In the genomic region with DNA sequence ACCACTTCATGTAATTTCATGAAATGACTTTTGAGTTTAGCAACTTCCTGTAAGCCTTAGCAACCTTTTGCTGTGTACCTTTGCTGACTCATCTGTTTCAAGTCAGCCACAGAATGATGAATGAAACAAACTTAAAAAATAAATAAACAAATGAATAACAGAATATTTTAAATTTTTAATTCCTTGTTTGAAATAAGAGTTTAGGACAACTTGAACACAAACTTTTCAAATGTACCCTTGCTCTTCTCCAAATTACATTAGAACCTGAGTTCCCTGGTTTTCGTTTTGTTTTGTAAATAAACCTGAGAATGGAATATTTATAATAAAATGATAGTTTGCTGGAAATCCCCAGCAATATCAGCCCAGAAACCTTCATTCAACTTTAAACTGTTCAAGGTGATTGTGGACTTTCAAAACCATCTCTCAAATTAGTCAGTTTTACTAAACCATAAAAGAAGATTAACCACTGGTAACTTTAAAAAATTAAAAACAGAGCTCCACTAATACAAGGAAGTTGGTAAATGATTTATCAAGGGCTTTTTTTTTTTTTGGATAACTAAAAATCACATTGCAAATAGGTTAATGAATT, we compare ENCODE assay signal across 8 cellular contexts. TPM values are rescaled to one million over a fixed set of nuclear protein-coding genes. Genes with fewer than 3 reads are reported as not detected.
DNase-seq lines count a peak whose midpoint lies in the region; ATAC-seq and TF ChIP-seq lines count a peak whose summit lies in the region.

No MANE protein-coding gene starts in this region.

- TF ChIP-seq CTCF in BE2C (IDR thresholded peaks at IDR 0.05; ENCODE audit: low read depth, low read length) (no peak), esophagus squamous epithelium (IDR thresholded peaks at IDR 0.05) (no peak)

- peaks cover 5% of the 10 kb centered on the region; the same call in 1 of the 2 replicates for H3K27me3 ChIP-seq in BE2C
- no peaks in the 10 kb centered on the region for H3K27me3 ChIP-seq in esophagus squamous epithelium

- H3K27ac Mint-ChIP-seq in activated T-helper 1 cell treated with anti-CD3 and anti-CD28 coated beads, Interleukin-12 subunit alpha, Interleukin-12 subunit beta, Interleukin-2, Interleukin-4 antibody, amounts not matched to agents 30 ng/mL and 10 ng/mL and 1 ng/mL, durations not matched to agents 14 hours and 24 hours and 36 hours = peak overlapping the region; percentile 79
- peak overlapping the region in 1 of 2 donors; percentile 75 for H3K27ac Mint-ChIP-seq in natural killer cell treated with Interleukin-12 subunit alpha and Interleukin-12 subunit beta and Interleukin-15 and Interleukin-18, amount 100 ng/mL, for 72 hours

- no peaks in the 10 kb centered on the region for H3K27me3 Mint-ChIP-seq in activated T-helper 1 cell treated with anti-CD3 and anti-CD28 coated beads, Interleukin-12 subunit alpha, Interleukin-12 subunit beta, Interleukin-2, Interleukin-4 antibody, amounts not matched to agents 30 ng/mL and 10 ng/mL and 1 ng/mL, durations not matched to agents 14 hours and 24 hours and 36 hours (ENCODE audit: insufficient read depth)
- peaks cover 0 to 28% of the 10 kb centered on the region in 2 donors for H3K27me3 Mint-ChIP-seq in natural killer cell treated with Interleukin-12 subunit alpha and Interleukin-12 subunit beta and Interleukin-15 and Interleukin-18, amount 100 ng/mL, for 72 hours

- no peaks in the 10 kb centered on the region for H3K9me3 Mint-ChIP-seq in activated T-helper 1 cell treated with anti-CD3 and anti-CD28 coated beads, Interleukin-12 subunit alpha, Interleukin-12 subunit beta, Interleukin-2, Interleukin-4 antibody, amounts not matched to agents 30 ng/mL and 10 ng/mL and 1 ng/mL, durations not matched to agents 14 hours and 24 hours and 36 hours
- H3K9me3 Mint-ChIP-seq in natural killer cell treated with Interleukin-12 subunit alpha and Interleukin-12 subunit beta and Interleukin-15 and Interleukin-18, amount 100 ng/mL, for 72 hours = no peaks in the 10 kb centered on the region

- H3K4me3 Mint-ChIP-seq in activated T-helper 1 cell treated with anti-CD3 and anti-CD28 coated beads, Interleukin-12 subunit alpha, Interleukin-12 subunit beta, Interleukin-2, Interleukin-4 antibody, amounts not matched to agents 30 ng/mL and 10 ng/mL and 1 ng/mL, durations not matched to agents 14 hours and 24 hours and 36 hours = no peak overlapping the region
- peak overlapping the region; percentile 57 for H3K4me3 Mint-ChIP-seq in natural killer cell treated with Interleukin-12 subunit alpha and Interleukin-12 subunit beta and Interleukin-15 and Interleukin-18, amount 100 ng/mL, for 72 hours

- H3K4me1 ChIP-seq in BE2C = no peaks in the 10 kb centered on the region
- H3K4me1 ChIP-seq in esophagus squamous epithelium = peaks cover 21 to 66% (median 29%) of the 10 kb centered on the region in 3 donors

- no peaks in the 10 kb centered on the region for H3K36me3 ChIP-seq in BE2C
- peaks cover 0 to 7% (median 0%) of the 10 kb centered on the region in 3 donors for H3K36me3 ChIP-seq in esophagus squamous epithelium

- no peaks in the 10 kb centered on the region for H3K9me3 ChIP-seq in BE2C
- no peaks in the 10 kb centered on the region for H3K9me3 ChIP-seq in esophagus squamous epithelium

- peaks cover 18% of the 10 kb centered on the region for H3K36me3 Mint-ChIP-seq in activated T-helper 1 cell treated with anti-CD3 and anti-CD28 coated beads, Interleukin-12 subunit alpha, Interleukin-12 subunit beta, Interleukin-2, Interleukin-4 antibody, amounts not matched to agents 30 ng/mL and 10 ng/mL and 1 ng/mL, durations not matched to agents 14 hours and 24 hours and 36 hours (ENCODE audit: low read depth)
- no peaks in the 10 kb centered on the region for H3K36me3 Mint-ChIP-seq in natural killer cell treated with Interleukin-12 subunit alpha and Interleukin-12 subunit beta and Interleukin-15 and Interleukin-18, amount 100 ng/mL, for 72 hours

- ATAC-seq in GM18508 (IDR thresholded peaks at IDR 0.05; ENCODE audit: insufficient read depth, unreplicated experiment) (peak; percentile 89), GM21786 (IDR thresholded peaks at IDR 0.05; ENCODE audit: unreplicated experiment) (peak; percentile 81)
- ATAC-seq in natural killer cell treated with Interleukin-12 subunit alpha and Interleukin-12 subunit beta and Interleukin-15 and Interleukin-18, amount 100 ng/mL, for 72 hours = peak; percentile 80 to 91

- intact Hi-C loops in activated T-helper 1 cell treated with anti-CD3 and anti-CD28 coated beads, Interleukin-12 subunit alpha, Interleukin-12 subunit beta, Interleukin-2, Interleukin-4 antibody, amounts not matched to agents 30 ng/mL and 10 ng/mL and 1 ng/mL, durations not matched to agents 14 hours and 24 hours and 36 hours (cut with micrococcal nuclease) = loop anchor here (1.0 to 10.0 kb wide), 5 partner anchors 10 to 1863 kb away; a partner anchor contains a TSS
- intact Hi-C loops in esophagus squamous epithelium (cut with DNase I) = no loop called here

- no peak overlapping the region for H3K4me3 ChIP-seq in BE2C (ENCODE audit: low read depth, low read length)
- H3K4me3 ChIP-seq in esophagus squamous epithelium = no peak overlapping the region

- H3K27ac ChIP-seq in esophagus squamous epithelium = peak overlapping the region in 2 of 4 donors; percentile 50 to 72

- 21 to 41% methylated on average over 1 of the region's 1 CpG for WGBS in esophagus squamous epithelium, 2 donors

- peak; percentile 40 for DNase-seq in KBM-7
- peak; percentile 27 for DNase-seq in activated T-helper 1 cell treated with anti-CD3 and anti-CD28 coated beads, Interleukin-12 subunit alpha, Interleukin-12 subunit beta, Interleukin-2, Interleukin-4 antibody, amounts not matched to agents 30 ng/mL and 10 ng/mL and 1 ng/mL, durations not matched to agents 14 hours and 24 hours and 36 hours (ENCODE audit: low spot score)
- DNase-seq in natural killer cell treated with Interleukin-12 subunit alpha and Interleukin-12 subunit beta and Interleukin-15 and Interleukin-18, amount 100 ng/mL, for 72 hours (ENCODE audit: low spot score) = no peak
- no peak for DNase-seq in BE2C
- no peak for DNase-seq in T-helper 9 cell
- no peak for DNase-seq in esophagus squamous epithelium (lab: John Stamatoyannopoulos, UW)

- TF ChIP-seq POLR2A in esophagus squamous epithelium (IDR thresholded peaks at IDR 0.05) = no peak

- in situ Hi-C loops in KBM-7 (cut with MboI; ENCODE audit: low pct_unique_long_range_greater_than_20kb, low sequenced_read_pairs) = no loop called here

- H3K4me1 Mint-ChIP-seq in activated T-helper 1 cell treated with anti-CD3 and anti-CD28 coated beads, Interleukin-12 subunit alpha, Interleukin-12 subunit beta, Interleukin-2, Interleukin-4 antibody, amounts not matched to agents 30 ng/mL and 10 ng/mL and 1 ng/mL, durations not matched to agents 14 hours and 24 hours and 36 hours (ENCODE audit: low read depth) = peaks cover 76% of the 10 kb centered on the region
- H3K4me1 Mint-ChIP-seq in natural killer cell treated with Interleukin-12 subunit alpha and Interleukin-12 subunit beta and Interleukin-15 and Interleukin-18, amount 100 ng/mL, for 72 hours (ENCODE audit: low read depth in 2 of 2) = peaks cover 25 to 38% of the 10 kb centered on the region in 2 donors

RNA-seq across cellular contexts. Expression of a gene that starts 10.1 kb away (rescaled TPM):
- total RNA-seq in activated T-helper 1 cell treated with anti-CD3 and anti-CD28 coated beads, Interleukin-12 subunit alpha, Interleukin-12 subunit beta, Interleukin-2, Interleukin-4 antibody, amounts not matched to agents 30 ng/mL and 10 ng/mL and 1 ng/mL, durations not matched to agents 14 hours and 24 hours and 36 hours = 12.2 and 13.5 TPM in 2 replicates
- 1 to 10 TPM; 1.9 to 4.7 TPM for total RNA-seq in natural killer cell treated with Interleukin-12 subunit alpha and Interleukin-12 subunit beta and Interleukin-15 and Interleukin-18, amount 100 ng/mL, for 72 hours
- polyA plus RNA-seq in BE2C (2012; ENCODE audit: insufficient read depth, insufficient read length, low read depth) = 0.25 TPM
- total RNA-seq in esophagus squamous epithelium = 10 to 100 TPM in 3 of 4 donors, 1 to 10 TPM in 1; 5.2 to 12.8 (median 12.0) TPM

Comparison
In these comparisons a context has a peak if more than half of its experiments do, and no peak if none do; other contexts are left out.
1. DNase-seq: peak in KBM-7 (single experiment) and activated T-helper 1 cell treated with anti-CD3 and anti-CD28 coated beads, Interleukin-12 subunit alpha, Interleukin-12 subunit beta, Interleukin-2, Interleukin-4 antibody, amounts not matched to agents 30 ng/mL and 10 ng/mL and 1 ng/mL, durations not matched to agents 14 hours and 24 hours and 36 hours (single experiment); none in natural killer cell treated with Interleukin-12 subunit alpha and Interleukin-12 subunit beta and Interleukin-15 and Interleukin-18, amount 100 ng/mL, for 72 hours (single experiment), BE2C (single experiment), T-helper 9 cell (single experiment) and esophagus squamous epithelium (single experiment).
2. Peak in every context shown above with its lines, with median percentiles within 50 percentile points of each other: ATAC-seq.